Comparison of ENCODE assay signal across 1 cellular context in the genomic region with DNA sequence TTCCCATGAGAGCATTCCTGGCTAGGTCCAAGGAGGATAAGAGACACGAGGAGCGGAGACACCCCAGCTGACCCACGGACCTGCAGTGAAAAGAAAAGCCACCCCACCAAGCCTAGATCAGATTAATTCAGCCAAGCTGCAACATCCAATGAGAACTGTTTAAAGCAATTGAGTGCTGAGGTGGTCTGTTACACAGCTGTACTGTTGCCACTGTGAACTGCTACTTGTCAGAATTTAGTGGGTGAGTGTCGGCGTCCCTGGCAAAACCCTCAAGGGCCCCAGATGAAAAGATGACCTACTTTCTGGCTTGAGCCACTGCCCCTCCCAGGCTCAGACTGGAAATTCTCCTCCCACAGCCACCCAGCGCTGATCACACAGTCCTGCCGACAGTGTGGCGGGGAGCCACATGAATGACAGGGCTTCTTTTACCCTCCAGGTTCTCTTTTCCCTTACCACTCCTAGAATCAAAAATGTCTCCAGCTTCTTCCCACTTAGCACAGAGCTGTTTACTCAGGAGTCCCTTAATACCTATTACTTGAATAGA.
A peak's percentile ranks its signal among the peaks of the same experiment; 100 is the strongest.
TF ChIP-seq lines count a peak whose summit lies in the region.

No MANE protein-coding gene starts in this region.

TF ChIP-seq in HEK293, 187 proteins besides CTCF, POLR2A, EP300 and RAD21 (continued from another document):
- TF ChIP-seq, protein P1, sequence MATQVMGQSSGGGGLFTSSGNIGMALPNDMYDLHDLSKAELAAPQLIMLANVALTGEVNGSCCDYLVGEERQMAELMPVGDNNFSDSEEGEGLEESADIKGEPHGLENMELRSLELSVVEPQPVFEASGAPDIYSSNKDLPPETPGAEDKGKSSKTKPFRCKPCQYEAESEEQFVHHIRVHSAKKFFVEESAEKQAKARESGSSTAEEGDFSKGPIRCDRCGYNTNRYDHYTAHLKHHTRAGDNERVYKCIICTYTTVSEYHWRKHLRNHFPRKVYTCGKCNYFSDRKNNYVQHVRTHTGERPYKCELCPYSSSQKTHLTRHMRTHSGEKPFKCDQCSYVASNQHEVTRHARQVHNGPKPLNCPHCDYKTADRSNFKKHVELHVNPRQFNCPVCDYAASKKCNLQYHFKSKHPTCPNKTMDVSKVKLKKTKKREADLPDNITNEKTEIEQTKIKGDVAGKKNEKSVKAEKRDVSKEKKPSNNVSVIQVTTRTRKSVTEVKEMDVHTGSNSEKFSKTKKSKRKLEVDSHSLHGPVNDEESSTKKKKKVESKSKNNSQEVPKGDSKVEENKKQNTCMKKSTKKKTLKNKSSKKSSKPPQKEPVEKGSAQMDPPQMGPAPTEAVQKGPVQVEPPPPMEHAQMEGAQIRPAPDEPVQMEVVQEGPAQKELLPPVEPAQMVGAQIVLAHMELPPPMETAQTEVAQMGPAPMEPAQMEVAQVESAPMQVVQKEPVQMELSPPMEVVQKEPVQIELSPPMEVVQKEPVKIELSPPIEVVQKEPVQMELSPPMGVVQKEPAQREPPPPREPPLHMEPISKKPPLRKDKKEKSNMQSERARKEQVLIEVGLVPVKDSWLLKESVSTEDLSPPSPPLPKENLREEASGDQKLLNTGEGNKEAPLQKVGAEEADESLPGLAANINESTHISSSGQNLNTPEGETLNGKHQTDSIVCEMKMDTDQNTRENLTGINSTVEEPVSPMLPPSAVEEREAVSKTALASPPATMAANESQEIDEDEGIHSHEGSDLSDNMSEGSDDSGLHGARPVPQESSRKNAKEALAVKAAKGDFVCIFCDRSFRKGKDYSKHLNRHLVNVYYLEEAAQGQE (tag by site-specific recombination; IDR thresholded peaks at IDR 0.05): no peak
- TF ChIP-seq EGR2 (tag by site-specific recombination; IDR thresholded peaks at IDR 0.05; ENCODE audit: low read depth) (0 out of 2 replicates have a peak, but pooled peaks have one; percentile 29), GLI4 (tag by site-specific recombination; IDR thresholded peaks at IDR 0.05) (no peak), ZBTB17 (tag by site-specific recombination; IDR thresholded peaks at IDR 0.05) (no peak)
- TF ChIP-seq, protein P2, sequence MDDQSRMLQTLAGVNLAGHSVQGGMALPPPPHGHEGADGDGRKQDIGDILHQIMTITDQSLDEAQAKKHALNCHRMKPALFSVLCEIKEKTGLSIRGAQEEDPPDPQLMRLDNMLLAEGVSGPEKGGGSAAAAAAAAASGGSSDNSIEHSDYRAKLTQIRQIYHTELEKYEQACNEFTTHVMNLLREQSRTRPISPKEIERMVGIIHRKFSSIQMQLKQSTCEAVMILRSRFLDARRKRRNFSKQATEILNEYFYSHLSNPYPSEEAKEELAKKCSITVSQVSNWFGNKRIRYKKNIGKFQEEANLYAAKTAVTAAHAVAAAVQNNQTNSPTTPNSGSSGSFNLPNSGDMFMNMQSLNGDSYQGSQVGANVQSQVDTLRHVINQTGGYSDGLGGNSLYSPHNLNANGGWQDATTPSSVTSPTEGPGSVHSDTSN (CRISPR knock-in tag; IDR thresholded peaks at IDR 0.05): no peak
- TF ChIP-seq, protein P3, sequence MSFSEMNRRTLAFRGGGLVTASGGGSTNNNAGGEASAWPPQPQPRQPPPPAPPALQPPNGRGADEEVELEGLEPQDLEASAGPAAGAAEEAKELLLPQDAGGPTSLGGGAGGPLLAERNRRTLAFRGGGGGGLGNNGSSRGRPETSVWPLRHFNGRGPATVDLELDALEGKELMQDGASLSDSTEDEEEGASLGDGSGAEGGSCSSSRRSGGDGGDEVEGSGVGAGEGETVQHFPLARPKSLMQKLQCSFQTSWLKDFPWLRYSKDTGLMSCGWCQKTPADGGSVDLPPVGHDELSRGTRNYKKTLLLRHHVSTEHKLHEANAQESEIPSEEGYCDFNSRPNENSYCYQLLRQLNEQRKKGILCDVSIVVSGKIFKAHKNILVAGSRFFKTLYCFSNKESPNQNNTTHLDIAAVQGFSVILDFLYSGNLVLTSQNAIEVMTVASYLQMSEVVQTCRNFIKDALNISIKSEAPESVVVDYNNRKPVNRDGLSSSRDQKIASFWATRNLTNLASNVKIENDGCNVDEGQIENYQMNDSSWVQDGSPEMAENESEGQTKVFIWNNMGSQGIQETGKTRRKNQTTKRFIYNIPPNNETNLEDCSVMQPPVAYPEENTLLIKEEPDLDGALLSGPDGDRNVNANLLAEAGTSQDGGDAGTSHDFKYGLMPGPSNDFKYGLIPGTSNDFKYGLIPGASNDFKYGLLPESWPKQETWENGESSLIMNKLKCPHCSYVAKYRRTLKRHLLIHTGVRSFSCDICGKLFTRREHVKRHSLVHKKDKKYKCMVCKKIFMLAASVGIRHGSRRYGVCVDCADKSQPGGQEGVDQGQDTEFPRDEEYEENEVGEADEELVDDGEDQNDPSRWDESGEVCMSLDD (tag by site-specific recombination; IDR thresholded peaks at IDR 0.05): no peak
TF ChIP-seq in HEK293: peak in this region for 2.
